ENCODE assay signal across 23 cellular contexts in genomic region chr5:80926979-80927656, GRCh38.
"Had no signal": no experiment of that assay in that cellular context is flagged by ENCODE, and none has a peak within 500 bp of the region (broad histone marks: within the 10 kb centered on the region; RNA-seq: fewer than 3 reads in every experiment).

No MANE protein-coding gene starts in this region.

- ATAC-seq: activated CD8-positive, alpha-beta T cell treated with anti-CD3 and anti-CD28 coated beads for 36 hours; activated T-cell treated with anti-CD3 and anti-CD28 coated beads, Interleukin-2, amount 50 U/mL, for 4 hours; body of pancreas; right lobe of liver had no signal

- H3K4me3 ChIP-seq: body of pancreas, right lobe of liver, thoracic aorta, upper lobe of left lung had no signal

- H3K4me1 Mint-ChIP-seq: nephron progenitor cell, WTC11 had no signal

- H3K9me3 ChIP-seq: body of pancreas, neutrophil, right lobe of liver, thoracic aorta, upper lobe of left lung had no signal

- H3K4me3 Mint-ChIP-seq: activated CD8-positive, alpha-beta T cell treated with anti-CD3 and anti-CD28 coated beads for 36 hours; activated naive CD8-positive, alpha-beta T cell; activated T-cell treated with anti-CD3 and anti-CD28 coated beads, Interleukin-2, amount 50 U/mL, for 4 hours; mesothelial cell of epicardium; nephron progenitor cell; stimulated activated naive CD8-positive, alpha-beta T cell treated with anti-CD3 and anti-CD28 coated beads, Interleukin-15, Interleukin-2, amounts not matched to agents 100 ng/mL and 50 ng/mL, for 24 hours; T-helper 1 cell treated with Interleukin-12 subunit alpha and Interleukin-12 subunit beta and Interleukin-4 antibody, amounts not matched to agents 30 μg/mL and 1 μg/mL, for 36 hours; WTC11 had no signal

- H3K36me3 Mint-ChIP-seq: activated naive CD8-positive, alpha-beta T cell; WTC11 had no signal

- H3K36me3 ChIP-seq: neutrophil, right lobe of liver, thoracic aorta, upper lobe of left lung had no signal

- H3K27me3 Mint-ChIP-seq: activated CD8-positive, alpha-beta T cell treated with anti-CD3 and anti-CD28 coated beads for 36 hours; activated naive CD8-positive, alpha-beta T cell; naive B cell; stimulated activated naive CD8-positive, alpha-beta T cell treated with anti-CD3 and anti-CD28 coated beads, Interleukin-15, Interleukin-2, amounts not matched to agents 100 ng/mL and 50 ng/mL, for 24 hours had no signal

- H3K4me1 ChIP-seq: body of pancreas, upper lobe of left lung had no signal

- H3K27me3 ChIP-seq: body of pancreas, neutrophil, right lobe of liver, upper lobe of left lung had no signal

- H3K27ac Mint-ChIP-seq: activated CD8-positive, alpha-beta T cell treated with anti-CD3 and anti-CD28 coated beads for 36 hours; activated naive CD8-positive, alpha-beta T cell; mesothelial cell of epicardium; nephron progenitor cell; stimulated activated naive CD8-positive, alpha-beta T cell treated with anti-CD3 and anti-CD28 coated beads, Interleukin-15, Interleukin-2, amounts not matched to agents 100 ng/mL and 50 ng/mL, for 24 hours; T-helper 1 cell treated with Interleukin-12 subunit alpha and Interleukin-12 subunit beta and Interleukin-4 antibody, amounts not matched to agents 30 μg/mL and 1 μg/mL, for 36 hours; WTC11 had no signal

- DNase-seq: activated CD4-positive, alpha-beta T cell treated with anti-CD3 and anti-CD28 coated beads, Interleukin-2, amount 50 U/mL, for 1 hour; activated CD8-positive, alpha-beta T cell treated with anti-CD3 and anti-CD28 coated beads for 36 hours; activated naive CD4-positive, alpha-beta T cell; activated T-cell treated with anti-CD3 and anti-CD28 coated beads, Interleukin-2, amount 50 U/mL, for 4 hours; aorta; body of pancreas; dermis blood vessel endothelial cell; effector CD4-positive, alpha-beta T cell; naive B cell; nephron progenitor cell; right lobe of liver; stimulated activated CD4-positive, alpha-beta T cell treated with anti-CD3 and anti-CD28 coated beads, Interleukin-12 subunit alpha, Interleukin-12 subunit beta, amount 100 ng/mL, for 4 hours; stimulated activated CD4-positive, alpha-beta T cell treated with anti-CD3 and anti-CD28 coated beads, Interleukin-4, amount 100 ng/mL, for 1 hour; T-helper 9 cell; upper lobe of left lung had no signal

- H3K9me3 Mint-ChIP-seq: activated CD8-positive, alpha-beta T cell treated with anti-CD3 and anti-CD28 coated beads for 36 hours; activated T-cell treated with anti-CD3 and anti-CD28 coated beads, Interleukin-2, amount 50 U/mL, for 4 hours; naive B cell; nephron progenitor cell; stimulated activated naive CD8-positive, alpha-beta T cell treated with anti-CD3 and anti-CD28 coated beads, Interleukin-15, Interleukin-2, amounts not matched to agents 100 ng/mL and 50 ng/mL, for 24 hours; T-helper 1 cell treated with Interleukin-12 subunit alpha and Interleukin-12 subunit beta and Interleukin-4 antibody, amounts not matched to agents 30 μg/mL and 1 μg/mL, for 36 hours had no signal

- H3K27ac ChIP-seq: body of pancreas, epithelial cell of prostate, neutrophil, right lobe of liver, thoracic aorta, upper lobe of left lung had no signal
